20 cellular contexts compared by ENCODE assay signal in the genomic region with DNA sequence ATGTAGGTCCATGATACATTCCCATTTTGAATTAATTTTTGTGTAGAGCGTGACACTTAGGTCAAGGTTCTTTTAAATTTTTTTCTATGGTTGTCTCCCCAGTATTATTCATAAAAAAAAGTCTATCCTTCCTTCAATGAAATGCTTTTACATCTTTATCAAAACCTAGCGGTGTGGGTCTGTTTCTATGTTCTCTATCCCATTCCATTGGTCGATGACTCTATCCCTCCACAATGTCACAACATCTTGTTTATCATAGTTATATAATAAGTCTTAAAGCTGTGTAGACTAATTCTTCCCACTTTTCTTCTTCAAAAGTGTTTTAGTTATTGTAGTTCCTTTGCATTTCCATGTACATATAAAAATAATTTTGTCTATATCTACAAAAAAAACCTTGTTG. TPM values are rescaled to one million over a fixed set of nuclear protein-coding genes. Genes with fewer than 3 reads are reported as not detected.
"Had no signal": no experiment of that assay in that cellular context is flagged by ENCODE, and none has a peak within 500 bp of the region (broad histone marks: within the 10 kb centered on the region; RNA-seq: fewer than 3 reads in every experiment).

No MANE protein-coding gene starts in this region.

- H3K4me3 Mint-ChIP-seq: activated CD4-positive, alpha-beta T cell treated with anti-CD3 and anti-CD28 coated beads for 36 hours; neural crest cell; stimulated activated naive B cell treated with anti-CD40 and anti-IgM and Interleukin-4, amounts not matched to agents 10 μg/mL and 1 μg/mL and 100 μg/mL, for 72 hours; T-helper 2 cell treated with Interferon-gamma antibody and Interleukin-4, amounts not matched to agents 5 μg/mL and 100 μg/mL, for 36 hours; WTC11 had no signal

- H3K27ac Mint-ChIP-seq: activated CD4-positive, alpha-beta T cell treated with anti-CD3 and anti-CD28 coated beads for 36 hours; activated naive CD4-positive, alpha-beta T cell treated with anti-CD3 and anti-CD28 coated beads, Interleukin-2, amount 50 U/mL, for 72 hours; stimulated activated naive B cell treated with anti-CD40 and anti-IgM and Interleukin-4, amounts not matched to agents 10 μg/mL and 1 μg/mL and 100 μg/mL, for 72 hours; T-helper 2 cell treated with Interferon-gamma antibody and Interleukin-4, amounts not matched to agents 5 μg/mL and 100 μg/mL, for 36 hours; WTC11 had no signal

- DNase-seq: activated CD4-positive, alpha-beta T cell treated with anti-CD3 and anti-CD28 coated beads, Interleukin-2, amount 50 U/mL, for 48 hours; activated gamma-delta T cell treated with Interleukin-2 at 50 U/mL for 16 hours; dorsolateral prefrontal cortex; heart left ventricle; left ventricle myocardium superior; pancreas; right lobe of liver; stimulated activated naive B cell treated with anti-CD40 and anti-IgM and Interleukin-4, amounts not matched to agents 10 μg/mL and 1 μg/mL and 100 μg/mL, for 72 hours; upper lobe of right lung had no signal

- H3K36me3 Mint-ChIP-seq: WTC11 had no signal

- H3K27me3 ChIP-seq: adrenal gland, dorsolateral prefrontal cortex, gastroesophageal sphincter, heart left ventricle, pancreas, right lobe of liver, upper lobe of right lung had no signal

- H3K36me3 ChIP-seq: adrenal gland, gastroesophageal sphincter, heart left ventricle, pancreas, right lobe of liver, thoracic aorta, upper lobe of right lung had no signal

- H3K27me3 Mint-ChIP-seq: activated CD4-positive, alpha-beta T cell treated with anti-CD3 and anti-CD28 coated beads for 36 hours; stimulated activated naive B cell treated with anti-CD40 and anti-IgM and Interleukin-4, amounts not matched to agents 10 μg/mL and 1 μg/mL and 100 μg/mL, for 72 hours had no signal

- H3K4me1 ChIP-seq: adrenal gland, gastroesophageal sphincter, heart left ventricle, pancreas, right lobe of liver, upper lobe of right lung had no signal

- H3K9me3 ChIP-seq: adrenal gland, gastroesophageal sphincter, pancreas, right lobe of liver, thoracic aorta, upper lobe of right lung had no signal

- H3K4me1 Mint-ChIP-seq: activated CD4-positive, alpha-beta T cell treated with anti-CD3 and anti-CD28 coated beads for 36 hours; neural crest cell; WTC11 had no signal

- H3K27ac ChIP-seq: adrenal gland, dorsolateral prefrontal cortex, epithelial cell of prostate, gastroesophageal sphincter, heart left ventricle, pancreas, right lobe of liver, thoracic aorta, upper lobe of right lung had no signal

- H3K4me3 ChIP-seq: adrenal gland, dorsolateral prefrontal cortex, gastroesophageal sphincter, heart left ventricle, pancreas, right lobe of liver, thoracic aorta, upper lobe of right lung had no signal

RNA-seq across cellular contexts. Expression of a gene that starts 47.2 kb away (rescaled TPM):
- total RNA-seq: activated CD4-positive, alpha-beta T cell treated with anti-CD3 and anti-CD28 coated beads for 36 hours; activated naive CD4-positive, alpha-beta T cell treated with anti-CD3 and anti-CD28 coated beads, Interleukin-2, amount 50 U/mL, for 72 hours; kidney epithelial cell; myocyte; pancreas; right lobe of liver; thoracic aorta; WTC11 had no signal
